ENCODE assay signal across 37 cellular contexts in the genomic region with DNA sequence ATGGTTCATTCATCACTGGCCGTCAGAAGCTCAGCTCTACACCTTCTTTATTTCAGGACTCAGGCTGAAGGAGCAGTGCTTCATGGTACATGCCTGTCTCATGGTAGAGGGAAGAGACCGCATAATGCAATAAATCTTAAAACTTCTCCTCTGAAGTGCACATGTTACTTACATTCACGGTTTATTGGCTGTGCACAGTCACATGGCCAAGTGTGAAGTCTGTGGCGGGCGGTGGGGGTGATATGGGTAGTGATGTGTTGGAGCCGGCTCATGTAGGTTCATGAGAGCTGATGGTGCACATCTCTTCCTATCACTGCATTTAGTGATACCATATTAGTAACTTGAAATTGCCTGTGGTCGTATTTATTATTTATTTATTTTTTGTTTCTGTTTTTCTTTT.
"Had no signal": no experiment of that assay in that cellular context is flagged by ENCODE, and none has a peak within 500 bp of the region (broad histone marks: within the 10 kb centered on the region; RNA-seq: fewer than 3 reads in every experiment).

No MANE protein-coding gene starts in this region.

- H3K27ac ChIP-seq: adrenal gland, body of pancreas, brain microvascular endothelial cell, breast epithelium, VCaP had no signal

- H3K4me3 ChIP-seq: adrenal gland, body of pancreas, breast epithelium had no signal

- FAIRE-seq: astrocyte, TTC549 had no signal

- H3K4me1 ChIP-seq: body of pancreas, breast epithelium had no signal

- H3K9me3 ChIP-seq: adrenal gland, body of pancreas, breast epithelium had no signal

- DNase-seq: activated B cell treated with CpG ODN at 0.5 μM for 24 hours; activated CD4-positive, alpha-beta memory T cell treated with anti-CD3 and anti-CD28 coated beads for 36 hours; activated CD4-positive, alpha-beta T cell treated with anti-CD3 and anti-CD28 coated beads for 4 hours; activated CD4-positive, alpha-beta T cell treated with anti-CD3 and anti-CD28 coated beads, Interleukin-2, amount 10 ng/mL, durations not matched to agents 24 days and 14 days; activated CD4-positive, alpha-beta T cell treated with anti-CD3 and anti-CD28 coated beads, Interleukin-2, amount 50 U/mL, for 1 hour; activated CD4-positive, alpha-beta T cell treated with anti-CD3 and anti-CD28 coated beads, Interleukin-2, amount 50 U/mL, for 4 hours; activated CD4-positive, CD25-positive, alpha-beta regulatory T cell treated with anti-CD3 and anti-CD28 coated beads, Interleukin-2, amount 50 U/mL, for 72 hours; activated CD8-positive, alpha-beta memory T cell treated with anti-CD3 and anti-CD28 coated beads, Interleukin-2, amount 50 U/mL, for 4 hours; activated effector memory CD4-positive, alpha-beta T cell treated with anti-CD3 and anti-CD28 coated beads, Interleukin-2, amount 50 U/mL, for 16 hours; activated gamma-delta T cell treated with Interleukin-2 at 50 U/mL for 16 hours; activated naive CD4-positive, alpha-beta T cell; activated naive CD4-positive, alpha-beta T cell treated with anti-CD3 and anti-CD28 coated beads for 36 hours; activated naive CD4-positive, alpha-beta T cell treated with anti-CD3 and anti-CD28 coated beads, Interleukin-2, amount 50 U/mL, for 16 hours; activated naive CD8-positive, alpha-beta T cell treated with anti-CD3 and anti-CD28 coated beads for 36 hours; activated T-cell treated with anti-CD3 and anti-CD28 coated beads for 4 hours; activated T-cell treated with anti-CD3 and anti-CD28 coated beads, Interleukin-2, amount 50 U/mL, for 1 hour; activated T-cell treated with anti-CD3 and anti-CD28 coated beads, Interleukin-2, amount 50 U/mL, for 4 hours; activated T-cell treated with anti-CD3 and anti-CD28 coated beads, Interleukin-2, amount 50 U/mL, for 72 hours; adrenal gland; amniotic stem cell; aorta; body of pancreas; brain microvascular endothelial cell; cerebellar nuclear complex; T-helper 1 cell; T-helper 2 cell; T-helper 9 cell had no signal

- H3K4me1 Mint-ChIP-seq: activated B cell treated with CpG ODN at 0.5 μM for 24 hours; activated CD4-positive, alpha-beta T cell treated with anti-CD3 and anti-CD28 coated beads, Interleukin-2, amount 10 ng/mL, durations not matched to agents 24 days and 14 days; activated naive CD8-positive, alpha-beta T cell treated with anti-CD3 and anti-CD28 coated beads for 36 hours; activated T-helper 17 cell treated with anti-CD3 and anti-CD28 coated beads, Interleukin-2, amount 50 U/mL, for 72 hours; central memory CD8-positive, alpha-beta T cell had no signal

- H3K27me3 ChIP-seq: adrenal gland, body of pancreas, brain microvascular endothelial cell, breast epithelium had no signal

- H3K4me3 Mint-ChIP-seq: activated B cell treated with CpG ODN at 0.5 μM for 24 hours; activated CD4-positive, alpha-beta memory T cell treated with anti-CD3 and anti-CD28 coated beads for 36 hours; activated CD4-positive, alpha-beta T cell treated with anti-CD3 and anti-CD28 coated beads, Interleukin-2, amount 10 ng/mL, durations not matched to agents 24 days and 14 days; activated naive CD4-positive, alpha-beta T cell treated with anti-CD3 and anti-CD28 coated beads for 36 hours; activated naive CD8-positive, alpha-beta T cell treated with anti-CD3 and anti-CD28 coated beads for 36 hours; activated T-cell treated with anti-CD3 and anti-CD28 coated beads, Interleukin-2, amount 50 U/mL, for 4 hours; activated T-cell treated with anti-CD3 and anti-CD28 coated beads, Interleukin-2, amount 50 U/mL, for 72 hours; activated T-helper 1 cell treated with anti-CD3 and anti-CD28 coated beads, Interleukin-12 subunit alpha, Interleukin-12 subunit beta, Interleukin-2, Interleukin-4 antibody, amounts not matched to agents 30 ng/mL and 10 ng/mL and 1 ng/mL, durations not matched to agents 14 hours and 24 hours and 36 hours; activated T-helper 17 cell treated with anti-CD3 and anti-CD28 coated beads, Interleukin-2, amount 50 U/mL, for 72 hours; central memory CD8-positive, alpha-beta T cell; T-helper 1 cell treated with Interleukin-12 subunit alpha and Interleukin-12 subunit beta and Interleukin-4 antibody, amounts not matched to agents 30 μg/mL and 1 μg/mL, for 36 hours; T-helper 2 cell treated with Interferon-gamma antibody and Interleukin-4, amounts not matched to agents 5 μg/mL and 100 μg/mL, for 36 hours had no signal

- H3K27ac Mint-ChIP-seq: activated B cell treated with CpG ODN at 0.5 μM for 24 hours; activated CD4-positive, alpha-beta memory T cell treated with anti-CD3 and anti-CD28 coated beads for 36 hours; activated CD4-positive, alpha-beta T cell treated with anti-CD3 and anti-CD28 coated beads, Interleukin-2, amount 10 ng/mL, durations not matched to agents 24 days and 14 days; activated naive CD4-positive, alpha-beta T cell treated with anti-CD3 and anti-CD28 coated beads for 36 hours; activated naive CD4-positive, alpha-beta T cell treated with anti-CD3 and anti-CD28 coated beads, Interleukin-2, amount 50 U/mL, for 72 hours; activated naive CD8-positive, alpha-beta T cell treated with anti-CD3 and anti-CD28 coated beads for 36 hours; activated T-cell treated with anti-CD3 and anti-CD28 coated beads, Interleukin-2, amount 50 U/mL, for 72 hours; activated T-helper 1 cell treated with anti-CD3 and anti-CD28 coated beads, Interleukin-12 subunit alpha, Interleukin-12 subunit beta, Interleukin-2, Interleukin-4 antibody, amounts not matched to agents 30 ng/mL and 10 ng/mL and 1 ng/mL, durations not matched to agents 14 hours and 24 hours and 36 hours; activated T-helper 17 cell treated with anti-CD3 and anti-CD28 coated beads, Interleukin-2, amount 50 U/mL, for 72 hours; T-helper 1 cell treated with Interleukin-12 subunit alpha and Interleukin-12 subunit beta and Interleukin-4 antibody, amounts not matched to agents 30 μg/mL and 1 μg/mL, for 36 hours; T-helper 2 cell treated with Interferon-gamma antibody and Interleukin-4, amounts not matched to agents 5 μg/mL and 100 μg/mL, for 36 hours had no signal

- H3K36me3 ChIP-seq: adrenal gland, brain microvascular endothelial cell, breast epithelium had no signal

- ATAC-seq: activated naive CD4-positive, alpha-beta T cell treated with anti-CD3 and anti-CD28 coated beads, Interleukin-2, amount 50 U/mL, for 72 hours; activated T-cell treated with anti-CD3 and anti-CD28 coated beads, Interleukin-2, amount 50 U/mL, for 4 hours; activated T-cell treated with anti-CD3 and anti-CD28 coated beads, Interleukin-2, amount 50 U/mL, for 72 hours; activated T-helper 17 cell treated with anti-CD3 and anti-CD28 coated beads, Interleukin-2, amount 50 U/mL, for 72 hours; body of pancreas had no signal

- H3K27me3 Mint-ChIP-seq: activated B cell treated with CpG ODN at 0.5 μM for 24 hours; activated CD4-positive, alpha-beta memory T cell treated with anti-CD3 and anti-CD28 coated beads for 36 hours; activated CD4-positive, alpha-beta T cell treated with anti-CD3 and anti-CD28 coated beads, Interleukin-2, amount 10 ng/mL, durations not matched to agents 24 days and 14 days; activated naive CD8-positive, alpha-beta T cell treated with anti-CD3 and anti-CD28 coated beads for 36 hours; activated T-helper 17 cell treated with anti-CD3 and anti-CD28 coated beads, Interleukin-2, amount 50 U/mL, for 72 hours; central memory CD8-positive, alpha-beta T cell had no signal

- H3K9me3 Mint-ChIP-seq: activated B cell treated with CpG ODN at 0.5 μM for 24 hours; activated CD4-positive, alpha-beta T cell treated with anti-CD3 and anti-CD28 coated beads, Interleukin-2, amount 10 ng/mL, durations not matched to agents 24 days and 14 days; activated T-cell treated with anti-CD3 and anti-CD28 coated beads, Interleukin-2, amount 50 U/mL, for 72 hours; central memory CD8-positive, alpha-beta T cell; T-helper 1 cell treated with Interleukin-12 subunit alpha and Interleukin-12 subunit beta and Interleukin-4 antibody, amounts not matched to agents 30 μg/mL and 1 μg/mL, for 36 hours; T-helper 2 cell treated with Interferon-gamma antibody and Interleukin-4, amounts not matched to agents 5 μg/mL and 100 μg/mL, for 36 hours had no signal
